ENCODE assay signal across 24 cellular contexts in the genomic region with DNA sequence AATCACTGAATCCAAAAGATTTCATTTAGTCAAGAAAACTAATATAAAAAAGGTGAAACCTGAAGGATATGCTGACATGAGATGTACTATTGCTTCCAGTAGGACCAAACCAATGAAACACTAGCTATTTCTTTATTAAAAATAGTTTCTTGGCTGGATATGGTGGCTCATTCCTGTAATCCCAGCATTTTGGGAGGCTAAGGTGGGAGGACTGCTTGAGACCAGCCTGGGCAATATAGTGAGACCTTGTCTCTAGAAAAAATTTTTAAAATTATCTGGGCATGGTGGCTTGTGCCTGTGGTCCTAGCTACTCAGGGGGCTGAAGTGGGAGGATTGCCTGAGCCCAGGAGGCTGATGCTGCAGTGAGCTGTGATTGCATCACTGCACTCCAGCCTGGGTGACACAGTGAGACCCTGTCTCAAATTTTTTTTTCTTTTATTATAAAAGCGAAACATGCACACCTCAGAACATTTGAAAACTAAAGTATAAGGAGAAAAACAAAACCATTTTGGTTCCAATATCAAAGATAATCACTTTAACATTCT.
"Had no signal": no experiment of that assay in that cellular context is flagged by ENCODE, and none has a peak within 500 bp of the region (broad histone marks: within the 10 kb centered on the region; RNA-seq: fewer than 3 reads in every experiment).

No MANE protein-coding gene starts in this region.

- H3K27me3 ChIP-seq: esophagus squamous epithelium, gastrocnemius medialis, neutrophil, pancreas, right atrium auricular region, tibial nerve had no signal

- H3K4me1 ChIP-seq: esophagus squamous epithelium, gastrocnemius medialis, psoas muscle, right atrium auricular region, tibial nerve had no signal

- H3K4me3 ChIP-seq: coronary artery, esophagus squamous epithelium, gastrocnemius medialis, pancreas, psoas muscle, right atrium auricular region, tibial nerve had no signal

- H3K4me3 Mint-ChIP-seq: activated naive CD8-positive, alpha-beta T cell treated with anti-CD3 and anti-CD28 coated beads for 36 hours; endodermal cell; natural killer cell treated with Interleukin-12 subunit alpha and Interleukin-12 subunit beta and Interleukin-15 and Interleukin-18, amount 100 ng/mL, for 72 hours; T-helper 2 cell treated with Interferon-gamma antibody and Interleukin-4, amounts not matched to agents 5 μg/mL and 100 μg/mL, for 36 hours had no signal

- H3K27ac ChIP-seq: coronary artery, esophagus squamous epithelium, gastrocnemius medialis, neutrophil, pancreas, psoas muscle, right atrium auricular region, tibial nerve had no signal

- H3K36me3 ChIP-seq: esophagus squamous epithelium, gastrocnemius medialis, neutrophil, pancreas, right atrium auricular region, tibial nerve had no signal

- H3K9me3 ChIP-seq: esophagus squamous epithelium, gastrocnemius medialis, neutrophil, pancreas, psoas muscle, right atrium auricular region, tibial nerve had no signal

- ATAC-seq: gastrocnemius medialis; left ventricle myocardium superior; natural killer cell treated with Interleukin-12 subunit alpha and Interleukin-12 subunit beta and Interleukin-15 and Interleukin-18, amount 100 ng/mL, for 72 hours; pancreas; psoas muscle had no signal

- FAIRE-seq: bronchial epithelial cell, pancreas, urothelium cell line had no signal

- H3K27ac Mint-ChIP-seq: activated naive CD8-positive, alpha-beta T cell treated with anti-CD3 and anti-CD28 coated beads for 36 hours; endodermal cell; natural killer cell treated with Interleukin-12 subunit alpha and Interleukin-12 subunit beta and Interleukin-15 and Interleukin-18, amount 100 ng/mL, for 72 hours; T-helper 2 cell treated with Interferon-gamma antibody and Interleukin-4, amounts not matched to agents 5 μg/mL and 100 μg/mL, for 36 hours had no signal

- H3K9me3 Mint-ChIP-seq: activated naive CD8-positive, alpha-beta T cell treated with anti-CD3 and anti-CD28 coated beads for 36 hours; endodermal cell; natural killer cell treated with Interleukin-12 subunit alpha and Interleukin-12 subunit beta and Interleukin-15 and Interleukin-18, amount 100 ng/mL, for 72 hours; T-helper 2 cell treated with Interferon-gamma antibody and Interleukin-4, amounts not matched to agents 5 μg/mL and 100 μg/mL, for 36 hours had no signal

- H3K36me3 Mint-ChIP-seq: activated naive CD8-positive, alpha-beta T cell treated with anti-CD3 and anti-CD28 coated beads for 36 hours; natural killer cell treated with Interleukin-12 subunit alpha and Interleukin-12 subunit beta and Interleukin-15 and Interleukin-18, amount 100 ng/mL, for 72 hours had no signal

- DNase-seq: activated CD4-positive, alpha-beta T cell treated with anti-CD3 and anti-CD28 coated beads, Interleukin-2, amount 50 U/mL, for 48 hours; activated naive CD4-positive, alpha-beta T cell treated with Interleukin-2 at 50 U/mL for 16 hours; activated naive CD8-positive, alpha-beta T cell treated with anti-CD3 and anti-CD28 coated beads for 36 hours; activated T-cell treated with anti-CD3 and anti-CD28 coated beads, Interleukin-2, amount 50 U/mL, for 48 hours; endodermal cell; esophagus squamous epithelium; gastrocnemius medialis; hippocampal formation; left ventricle myocardium superior; mammary epithelial cell; midbrain; pancreas; psoas muscle; stimulated activated CD4-positive, alpha-beta T cell treated with anti-CD3 and anti-CD28 coated beads, Interleukin-4, amount 100 ng/mL, for 24 hours; stimulated activated naive CD4-positive, alpha-beta T cell treated with Interleukin-2 at 50 U/mL for 16 hours; substantia nigra had no signal
